In the genomic region with DNA sequence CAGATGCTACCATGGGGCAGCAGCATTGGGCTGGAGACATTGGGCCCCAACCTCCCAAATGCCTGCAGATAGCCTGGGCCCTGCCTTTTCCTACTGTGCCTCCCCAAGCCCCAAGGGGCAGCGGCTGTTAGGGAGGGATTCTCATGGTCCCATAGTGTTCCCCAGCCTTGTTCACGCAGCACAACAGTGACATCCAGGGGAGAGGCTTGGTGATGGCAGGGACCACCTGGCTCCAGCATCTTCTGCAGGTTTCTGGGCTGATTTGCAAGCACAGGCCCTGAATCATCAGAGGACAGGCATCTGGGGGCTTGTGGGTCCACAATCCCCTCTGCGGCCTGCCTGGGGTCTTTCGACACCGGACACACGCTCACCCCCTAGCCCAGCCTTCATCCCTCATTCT, we compare ENCODE assay signal across 9 cellular contexts.
A peak's percentile ranks its signal among the peaks of the same experiment; 100 is the strongest.
DNase-seq lines count a peak whose midpoint lies in the region; ATAC-seq and TF ChIP-seq lines count a peak whose summit lies in the region.
"Had no signal": no experiment of that assay in that cellular context is flagged by ENCODE, and none has a peak within 500 bp of the region (broad histone marks: within the 10 kb centered on the region; RNA-seq: fewer than 3 reads in every experiment).

No MANE protein-coding gene starts in this region.

- no peak overlapping the region for H3K56ac ChIP-seq in IMR-90 (ENCODE audit: extremely low read depth, insufficient read depth, low read length)

- H3K9me3 ChIP-seq in IMR-90 (ENCODE audit: control insufficient read depth, insufficient read depth, low read length) (no peaks in the 10 kb centered on the region), upper lobe of left lung (no peaks in the 10 kb centered on the region)

- no peak for ATAC-seq in IMR-90 (ENCODE audit: low read depth)
- ATAC-seq in upper lobe of left lung (ENCODE audit: low FRiP score in 2 of 2): no peak
- no peak for ATAC-seq in left colon

- H3K79me1 ChIP-seq in IMR-90 (ENCODE audit: low read depth in 1 of 2, low read length in 2 of 2): no peaks in the 10 kb centered on the region

- no peak overlapping the region for H4K91ac ChIP-seq in IMR-90 (ENCODE audit: insufficient read depth, low read depth, low read length)

- no peak overlapping the region for H2BK15ac ChIP-seq in IMR-90 (ENCODE audit: low read depth, low read length)

- no peaks in the 10 kb centered on the region for H3K9me3 Mint-ChIP-seq in nephron

- in situ Hi-C loops in IMR-90 (cut with MboI; ENCODE audit: low sequenced_read_pairs): no loop called here

- no peak overlapping the region for H3K4me3 Mint-ChIP-seq in nephron

- H3K18ac ChIP-seq in IMR-90 (ENCODE audit: low read depth, low read length): no peak overlapping the region

- H4K5ac ChIP-seq in IMR-90 (ENCODE audit: low read depth, low read length): no peak overlapping the region

- CTCF ChIA-PET in IMR-90 (lab: Yijun Ruan, JAX): interaction anchor here (1.0 kb wide), 1 partner anchor 21 kb away, joined by 3 read pairs; no protein-coding TSS in a partner anchor

- H2BK120ac ChIP-seq in IMR-90 (ENCODE audit: low read depth, low read length): no peak overlapping the region

- BruUV-seq in IMR-90 (replicated peaks; lab: Mats Ljungman, UMichigan): no TSS peak

- H4K20me1 ChIP-seq in IMR-90 (ENCODE audit: insufficient read depth, low read length): no peaks in the 10 kb centered on the region

- peak overlapping the region in 1 of 3 experiments; percentile 14 for H3K27ac Mint-ChIP-seq in nephron

- dilution Hi-C loops in IMR-90 (cut with HindIII; ENCODE audit: low sequenced_read_pairs, unreplicated experiment): no loop called here

- no peak overlapping the region for H3K9ac ChIP-seq in IMR-90 (ENCODE audit: low read depth, low read length)

- WGBS in IMR-90 (ENCODE audit: extremely low coverage in 2 of 2, insufficient read length in 1 of 2), 2 experiments: 47% methylated on average over 3 of the region's 6 CpGs; no CpG with 5 or more reads in 1 of the 2 experiments
- 85 to 95% methylated on average over 4 to 6 of the region's 6 CpGs for WGBS in upper lobe of left lung, 2 donors

- peak; percentile 8 for TF ChIP-seq CTCF in GM06990 (IDR thresholded peaks at IDR 0.05; ENCODE audit: insufficient read depth, low read length, poor library complexity, severe bottlenecking)
- no peak for TF ChIP-seq CTCF in IMR-90 (conservative IDR thresholded peaks at IDR 0.05; ENCODE audit: low read depth, low read length)
- TF ChIP-seq CTCF in nephron (IDR thresholded peaks at IDR 0.05; ENCODE audit: unreplicated experiment in 3 of 3): peak in 2 of 3 experiments; percentile 25 to 28
- TF ChIP-seq CTCF in upper lobe of left lung (IDR thresholded peaks at IDR 0.05): no peak

- H3K27me3 Mint-ChIP-seq in nephron (ENCODE audit: low read depth): no peaks in the 10 kb centered on the region

- H3K4me1 ChIP-seq in IMR-90 (ENCODE audit: control insufficient read depth, insufficient read depth, low read length): no peaks in the 10 kb centered on the region
- H3K4me1 ChIP-seq in upper lobe of left lung: peaks cover 0 to 3% (median 0%) of the 10 kb centered on the region in 4 donors

- H3K4me2 ChIP-seq in IMR-90 (ENCODE audit: low read depth, low read length): no peak overlapping the region

- no peaks in the 10 kb centered on the region for H3K27me3 ChIP-seq in GM06990 (replicated peaks; ENCODE audit: control insufficient read depth, insufficient read depth, low read length)
- H3K27me3 ChIP-seq in IMR-90 (ENCODE audit: control insufficient read depth, insufficient read depth, low read length): no peaks in the 10 kb centered on the region; the same call in 1 of the 2 replicates
- no peaks in the 10 kb centered on the region for H3K27me3 ChIP-seq in upper lobe of left lung

- H3K4me3 ChIP-seq in GM06990 (replicated peaks; ENCODE audit: low read depth, low read length): no peak overlapping the region
- no peak overlapping the region for H3K4me3 ChIP-seq in IMR-90 (ENCODE audit: insufficient read depth, low read depth, low read length)
- H3K4me3 ChIP-seq in upper lobe of left lung: no peak overlapping the region
- H3K4me3 ChIP-seq: skin epidermis had no signal

- H3K27ac ChIP-seq in IMR-90 (ENCODE audit: insufficient read depth, low read length): peak overlapping the region; percentile 56; the same call in 1 of the 2 replicates
- no peak overlapping the region for H3K27ac ChIP-seq in upper lobe of left lung

- no peak overlapping the region for H2AK5ac ChIP-seq in IMR-90 (ENCODE audit: low read depth, low read length)

- no peaks in the 10 kb centered on the region for H3K36me3 Mint-ChIP-seq in nephron (ENCODE audit: low read depth)

- H3K4ac ChIP-seq in IMR-90 (ENCODE audit: low read depth, low read length): no peak overlapping the region

- DNase-seq in GM06990 (ENCODE audit: extremely low read depth, insufficient read length) (no peak), IMR-90 (no peak), cerebellum (ENCODE audit: low spot score) (peak; percentile 21), upper lobe of left lung (no peak), putamen (ENCODE audit: low spot score) (no peak), left colon (no peak)
- DNase-seq: activated CD4-positive, alpha-beta T cell treated with anti-CD3 and anti-CD28 coated beads for 4 hours had no signal

- TF ChIP-seq RAD21 in IMR-90 (IDR thresholded peaks at IDR 0.05; ENCODE audit: low read length): no peak

- no peaks in the 10 kb centered on the region for H3K9me1 ChIP-seq in IMR-90 (ENCODE audit: insufficient read depth, low read length)

- H3K36me3 ChIP-seq in GM06990 (ENCODE audit: control insufficient read depth, insufficient read depth, low read length) (no peaks in the 10 kb centered on the region), IMR-90 (ENCODE audit: control insufficient read depth, insufficient read depth, low read length) (no peaks in the 10 kb centered on the region), upper lobe of left lung (no peaks in the 10 kb centered on the region)

- peaks cover 12% of the 10 kb centered on the region for H3K4me1 Mint-ChIP-seq in nephron

- TF ChIP-seq POLR2A in IMR-90 (IDR thresholded peaks at IDR 0.05; ENCODE audit: low read depth, low read length): no peak
- no peak for TF ChIP-seq POLR2A in upper lobe of left lung (IDR thresholded peaks at IDR 0.05)

- POLR2A ChIA-PET in IMR-90 (lab: Charles Lee; ENCODE audit: unreplicated experiment): no interaction called here

- H2AK9ac ChIP-seq in IMR-90 (replicated peaks; ENCODE audit: low read depth, low read length, poor library complexity): no peak overlapping the region

- H3K23ac ChIP-seq in IMR-90 (ENCODE audit: low read depth, low read length): no peak overlapping the region

- no peak overlapping the region for H4K8ac ChIP-seq in IMR-90 (ENCODE audit: low read depth in 2 of 2, low read length in 2 of 2)

- H2BK5ac ChIP-seq in IMR-90 (ENCODE audit: low read depth, low read length, poor library complexity, severe bottlenecking): no peak overlapping the region

- no peak for TF ChIP-seq EP300 in upper lobe of left lung (IDR thresholded peaks at IDR 0.05)

- intact Hi-C loops in IMR-90 (cut with micrococcal nuclease): no loop called here
- intact Hi-C loops in left colon (cut with DNase I, micrococcal nuclease): no loop called here

- no peak overlapping the region for H2BK20ac ChIP-seq in IMR-90 (ENCODE audit: low read depth, low read length)

- H2AFZ ChIP-seq in IMR-90 (replicated peaks; ENCODE audit: low read length, poor library complexity): no peak overlapping the region

- no peak overlapping the region for H3K14ac ChIP-seq in IMR-90 (replicated peaks; ENCODE audit: low read depth, low read length)

TF ChIP-seq in IMR-90, 13 proteins besides CTCF, POLR2A, EP300 and RAD21:
- no peak for TF ChIP-seq MXI1 (IDR thresholded peaks at IDR 0.05; ENCODE audit: borderline replicate concordance, low read depth, low read length)
- TF ChIP-seq, protein P1, sequence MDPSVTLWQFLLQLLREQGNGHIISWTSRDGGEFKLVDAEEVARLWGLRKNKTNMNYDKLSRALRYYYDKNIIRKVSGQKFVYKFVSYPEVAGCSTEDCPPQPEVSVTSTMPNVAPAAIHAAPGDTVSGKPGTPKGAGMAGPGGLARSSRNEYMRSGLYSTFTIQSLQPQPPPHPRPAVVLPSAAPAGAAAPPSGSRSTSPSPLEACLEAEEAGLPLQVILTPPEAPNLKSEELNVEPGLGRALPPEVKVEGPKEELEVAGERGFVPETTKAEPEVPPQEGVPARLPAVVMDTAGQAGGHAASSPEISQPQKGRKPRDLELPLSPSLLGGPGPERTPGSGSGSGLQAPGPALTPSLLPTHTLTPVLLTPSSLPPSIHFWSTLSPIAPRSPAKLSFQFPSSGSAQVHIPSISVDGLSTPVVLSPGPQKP (IDR thresholded peaks at IDR 0.05; ENCODE audit: borderline replicate concordance, low read depth, low read length): no peak
- TF ChIP-seq, protein P2, sequence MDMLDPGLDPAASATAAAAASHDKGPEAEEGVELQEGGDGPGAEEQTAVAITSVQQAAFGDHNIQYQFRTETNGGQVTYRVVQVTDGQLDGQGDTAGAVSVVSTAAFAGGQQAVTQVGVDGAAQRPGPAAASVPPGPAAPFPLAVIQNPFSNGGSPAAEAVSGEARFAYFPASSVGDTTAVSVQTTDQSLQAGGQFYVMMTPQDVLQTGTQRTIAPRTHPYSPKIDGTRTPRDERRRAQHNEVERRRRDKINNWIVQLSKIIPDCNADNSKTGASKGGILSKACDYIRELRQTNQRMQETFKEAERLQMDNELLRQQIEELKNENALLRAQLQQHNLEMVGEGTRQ (IDR thresholded peaks at IDR 0.05; ENCODE audit: low read depth, low read length): no peak
- TF ChIP-seq CHD1 (IDR thresholded peaks at IDR 0.05; ENCODE audit: low read depth, low read length): no peak
- TF ChIP-seq RFX5 (IDR thresholded peaks at IDR 0.05; ENCODE audit: low read depth, low read length): no peak
- no peak for TF ChIP-seq CEBPB (IDR thresholded peaks at IDR 0.05; ENCODE audit: low read depth, low read length)

Comparison
In these comparisons a context has a peak if more than half of its experiments do, and no peak if none do; other contexts are left out.
1. CTCF ChIP-seq: peak in GM06990 (single experiment) and nephron (2 of 3); none in IMR-90 (single experiment) and upper lobe of left lung (0 of 6).